30 cellular contexts compared by ENCODE assay signal in the genomic region with DNA sequence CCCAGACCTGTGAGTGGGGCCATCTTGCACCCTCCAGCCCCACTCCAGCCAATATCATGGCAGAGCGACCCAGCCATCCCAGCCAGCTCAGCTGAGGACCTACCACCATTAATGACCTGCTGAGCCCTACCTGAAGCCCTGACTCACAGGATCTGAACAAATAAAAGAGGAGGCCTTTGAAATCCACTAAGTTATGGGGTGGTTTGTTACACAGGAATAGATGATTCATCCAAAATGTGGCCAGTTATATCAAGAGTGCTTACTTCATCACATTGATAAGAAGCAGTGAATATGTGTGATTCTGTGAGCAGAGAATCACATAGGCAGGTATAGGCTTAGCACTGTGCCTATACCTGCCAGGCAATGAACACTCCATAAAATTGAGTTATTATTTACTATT. TPM values are rescaled to one million over a fixed set of nuclear protein-coding genes. Genes with fewer than 3 reads are reported as not detected.
A peak's percentile ranks its signal among the peaks of the same experiment; 100 is the strongest.
DNase-seq lines count a peak whose midpoint lies in the region; ATAC-seq and TF ChIP-seq lines count a peak whose summit lies in the region.
"Had no signal": no experiment of that assay in that cellular context is flagged by ENCODE, and none has a peak within 500 bp of the region (broad histone marks: within the 10 kb centered on the region; RNA-seq: fewer than 3 reads in every experiment).

No MANE protein-coding gene starts in this region.

- peaks cover 7% of the 10 kb centered on the region for H3K27me3 ChIP-seq in gastroesophageal sphincter
- H3K27me3 ChIP-seq: gastrocnemius medialis, ovary, uterus had no signal

- no peak for TF ChIP-seq POLR2A in gastroesophageal sphincter (IDR thresholded peaks at IDR 0.05)

- H3K9me3 Mint-ChIP-seq in activated naive CD8-positive, alpha-beta T cell treated with anti-CD3 and anti-CD28 coated beads, Interleukin-2, amount 50 U/mL, for 24 hours, result no peaks in the 10 kb centered on the region
- no peaks in the 10 kb centered on the region for H3K9me3 Mint-ChIP-seq in activated naive CD8-positive, alpha-beta T cell treated with anti-CD3 and anti-CD28 coated beads for 36 hours
- H3K9me3 Mint-ChIP-seq: activated B cell treated with CpG ODN at 0.5 μM for 24 hours; activated CD4-positive, alpha-beta memory T cell treated with anti-CD3 and anti-CD28 coated beads, Interleukin-2, amount 10 ng/mL, durations not matched to agents 7 days and 5 days; activated naive CD4-positive, alpha-beta T cell treated with anti-CD3 and anti-CD28 coated beads for 36 hours; activated T-cell treated with anti-CD3 and anti-CD28 coated beads, Interleukin-2, amount 50 U/mL, for 24 hours had no signal

- peaks cover 0 to 3% (median 0%) of the 10 kb centered on the region in 3 donors for H3K4me1 ChIP-seq in gastroesophageal sphincter
- H3K4me1 ChIP-seq: gastrocnemius medialis, uterus had no signal

- peak; percentile 76 for ATAC-seq in activated naive CD8-positive, alpha-beta T cell treated with anti-CD3 and anti-CD28 coated beads, Interleukin-2, amount 50 U/mL, for 24 hours
- ATAC-seq in esophagus mucosa (peak; percentile 80), gastroesophageal sphincter (no peak)
- ATAC-seq: gastrocnemius medialis, HCT116, HepG2 had no signal

- WGBS in gastroesophageal sphincter (ENCODE audit: low coverage in 1 of 2), 2 donors, result no CpG with 5 or more reads among the region's 1 CpG

- no peaks in the 10 kb centered on the region for H3K36me3 ChIP-seq in gastroesophageal sphincter
- H3K36me3 ChIP-seq: esophagus muscularis mucosa, gastrocnemius medialis, ovary, spleen, thoracic aorta, uterus had no signal

- H3K4me3 ChIP-seq in gastroesophageal sphincter, result no peak overlapping the region
- H3K4me3 ChIP-seq: esophagus muscularis mucosa, gastrocnemius medialis, ovary, spleen, thoracic aorta, uterus had no signal

- DNase-seq in activated naive CD8-positive, alpha-beta T cell treated with anti-CD3 and anti-CD28 coated beads, Interleukin-2, amount 50 U/mL, for 24 hours, result no peak
- no peak for DNase-seq in activated naive CD8-positive, alpha-beta T cell treated with anti-CD3 and anti-CD28 coated beads for 36 hours
- DNase-seq in amniotic epithelial cell (ENCODE audit: low read depth), result peak; percentile 83
- DNase-seq in stimulated activated CD4-positive, alpha-beta T cell treated with anti-CD3 and anti-CD28 coated beads, Interleukin-2, amount 100 ng/mL, for 48 hours, result no peak
- DNase-seq in HuH-7 (ENCODE audit: low spot score), result no peak
- no peak for DNase-seq in KG1 (lab: John Stamatoyannopoulos, UW)
- DNase-seq: activated B cell treated with CpG ODN at 0.5 μM for 24 hours; activated CD4-positive, alpha-beta memory T cell treated with anti-CD3 and anti-CD28 coated beads, Interleukin-2, amount 10 ng/mL, durations not matched to agents 7 days and 5 days; activated naive CD4-positive, alpha-beta T cell treated with anti-CD3 and anti-CD28 coated beads for 36 hours; activated T-cell treated with anti-CD3 and anti-CD28 coated beads, Interleukin-2, amount 50 U/mL, for 24 hours; C1 segment of cervical spinal cord; effector CD4-positive, alpha-beta T cell; gastrocnemius medialis; hippocampal formation; NCI-H446 treated with DMSO at 0.1 percent for 48 hours; ovary; Right ventricle myocardium superior; spleen; stimulated activated CD4-positive, alpha-beta T cell treated with anti-CD3 and anti-CD28 coated beads, Interleukin-4, amount 100 ng/mL, for 1 hour; stimulated activated naive CD4-positive, alpha-beta T cell; SW 1271; uterus had no signal

- no peak overlapping the region for H3K4me3 Mint-ChIP-seq in activated naive CD8-positive, alpha-beta T cell treated with anti-CD3 and anti-CD28 coated beads, Interleukin-2, amount 50 U/mL, for 24 hours
- no peak overlapping the region for H3K4me3 Mint-ChIP-seq in activated naive CD8-positive, alpha-beta T cell treated with anti-CD3 and anti-CD28 coated beads for 36 hours
- H3K4me3 Mint-ChIP-seq: activated B cell treated with CpG ODN at 0.5 μM for 24 hours; activated CD4-positive, alpha-beta memory T cell treated with anti-CD3 and anti-CD28 coated beads, Interleukin-2, amount 10 ng/mL, durations not matched to agents 7 days and 5 days; activated naive CD4-positive, alpha-beta T cell treated with anti-CD3 and anti-CD28 coated beads for 36 hours; activated T-cell treated with anti-CD3 and anti-CD28 coated beads, Interleukin-2, amount 50 U/mL, for 24 hours; nephron had no signal

- no peak overlapping the region for H3K27ac ChIP-seq in gastroesophageal sphincter
- H3K27ac ChIP-seq: esophagus muscularis mucosa, gastrocnemius medialis, ovary, spleen, thoracic aorta, uterus had no signal

- H3K27ac Mint-ChIP-seq in activated naive CD8-positive, alpha-beta T cell treated with anti-CD3 and anti-CD28 coated beads, Interleukin-2, amount 50 U/mL, for 24 hours, result no peak overlapping the region
- H3K27ac Mint-ChIP-seq in activated naive CD8-positive, alpha-beta T cell treated with anti-CD3 and anti-CD28 coated beads for 36 hours, result no peak overlapping the region
- H3K27ac Mint-ChIP-seq: activated B cell treated with CpG ODN at 0.5 μM for 24 hours; activated CD4-positive, alpha-beta memory T cell treated with anti-CD3 and anti-CD28 coated beads, Interleukin-2, amount 10 ng/mL, durations not matched to agents 7 days and 5 days; activated naive CD4-positive, alpha-beta T cell treated with anti-CD3 and anti-CD28 coated beads for 36 hours; activated T-cell treated with anti-CD3 and anti-CD28 coated beads, Interleukin-2, amount 50 U/mL, for 24 hours; nephron had no signal

- H3K4me1 Mint-ChIP-seq in activated naive CD8-positive, alpha-beta T cell treated with anti-CD3 and anti-CD28 coated beads, Interleukin-2, amount 50 U/mL, for 24 hours, result peaks cover 4% of the 10 kb centered on the region
- peaks cover 2% of the 10 kb centered on the region for H3K4me1 Mint-ChIP-seq in activated naive CD8-positive, alpha-beta T cell treated with anti-CD3 and anti-CD28 coated beads for 36 hours
- H3K4me1 Mint-ChIP-seq: nephron had no signal

- H3K36me3 Mint-ChIP-seq in activated naive CD8-positive, alpha-beta T cell treated with anti-CD3 and anti-CD28 coated beads, Interleukin-2, amount 50 U/mL, for 24 hours (ENCODE audit: low read depth), result no peaks in the 10 kb centered on the region
- H3K36me3 Mint-ChIP-seq in activated naive CD8-positive, alpha-beta T cell treated with anti-CD3 and anti-CD28 coated beads for 36 hours, result no peaks in the 10 kb centered on the region

- H3K9me3 ChIP-seq in gastroesophageal sphincter, result no peaks in the 10 kb centered on the region
- H3K9me3 ChIP-seq: gastrocnemius medialis, ovary, spleen, thoracic aorta, uterus had no signal

- TF ChIP-seq EP300 in gastroesophageal sphincter (IDR thresholded peaks at IDR 0.05), result no peak

- peaks cover 18% of the 10 kb centered on the region for H3K27me3 Mint-ChIP-seq in activated naive CD8-positive, alpha-beta T cell treated with anti-CD3 and anti-CD28 coated beads, Interleukin-2, amount 50 U/mL, for 24 hours
- H3K27me3 Mint-ChIP-seq in activated naive CD8-positive, alpha-beta T cell treated with anti-CD3 and anti-CD28 coated beads for 36 hours, result peaks cover 25% of the 10 kb centered on the region

- TF ChIP-seq CTCF in gastroesophageal sphincter (IDR thresholded peaks at IDR 0.05), result no peak

RNA-seq across cellular contexts. Expression of a gene that starts 34.7 kb away (rescaled TPM):
- under 1 TPM; 0.46 to 0.52 TPM for total RNA-seq in activated naive CD8-positive, alpha-beta T cell treated with anti-CD3 and anti-CD28 coated beads for 36 hours
- total RNA-seq in esophagus mucosa (0.36 TPM), gastroesophageal sphincter (1 to 10 TPM in 3 of 4 donors, under 1 TPM in 1; 0.47 to 7.3 (median 2.6) TPM)
- total RNA-seq: activated B cell treated with CpG ODN at 0.5 μM for 24 hours, HepG2, OCI-LY7 had no signal
